Comparison of ENCODE assay signal across 1 cellular context in genomic region chr2:9424447-9425164, GRCh38.
TF ChIP-seq lines count a peak whose summit lies in the region.

No MANE protein-coding gene starts in this region.

TF ChIP-seq in K562, 482 proteins besides CTCF, POLR2A, EP300 and RAD21 (continued from another document):
- TF ChIP-seq ZMIZ1 (IDR thresholded peaks at IDR 0.05; ENCODE audit: low read depth in 2 of 2, low read length in 2 of 2) (no peak), TSC22D4 (tag; IDR thresholded peaks at IDR 0.05) (no peak), TGIF2 (CRISPR knock-in tag; IDR thresholded peaks at IDR 0.05) (0 out of 2 replicates have a peak, but pooled peaks have one; percentile 43)
